In the genomic region with DNA sequence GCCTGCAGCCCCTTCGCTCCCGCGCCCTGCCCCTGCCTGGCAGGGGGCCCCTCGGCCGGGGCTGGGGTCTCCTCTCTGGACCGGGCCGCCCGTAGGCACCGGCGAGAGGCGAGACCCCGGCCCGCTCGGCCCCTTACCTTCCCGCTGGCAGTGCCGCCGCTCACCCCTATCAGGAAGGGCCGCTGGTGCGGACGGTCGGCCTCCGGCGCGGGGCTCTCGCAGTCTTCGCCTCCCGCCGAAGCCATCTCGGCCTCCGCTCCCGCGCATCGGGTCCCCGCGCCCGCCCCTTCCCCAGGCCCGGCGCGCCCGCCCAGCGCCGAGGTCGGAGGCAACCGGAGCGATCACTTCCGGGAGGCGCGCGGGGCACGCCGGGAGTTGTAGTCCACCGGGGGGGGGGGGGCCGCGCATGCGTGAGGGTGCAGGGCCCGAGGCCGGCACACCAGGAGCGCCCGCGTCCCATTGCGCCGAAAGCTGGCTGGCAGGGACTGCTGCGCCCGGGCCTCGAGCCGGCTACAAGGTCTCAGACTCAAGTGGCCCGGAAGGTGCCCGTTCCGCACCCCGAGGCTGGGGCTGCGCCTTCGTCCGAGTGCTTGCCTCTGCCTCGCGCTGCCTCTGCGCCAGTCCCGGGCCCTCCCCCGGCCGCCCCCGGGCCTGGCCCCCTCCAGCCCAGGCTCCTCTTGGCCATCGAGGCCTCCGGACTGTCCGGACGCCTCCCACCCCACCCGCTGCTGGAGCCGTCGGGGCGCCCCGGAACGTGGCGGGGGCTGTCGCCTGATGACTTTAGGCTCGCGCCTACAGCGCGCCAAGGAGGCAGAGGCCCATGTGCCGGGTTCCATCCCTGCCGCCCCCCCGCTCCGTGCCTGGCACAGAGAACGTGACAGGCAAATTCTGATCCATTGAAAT, we compare ENCODE assay signal across 8 cellular contexts. TPM values are rescaled to one million over a fixed set of nuclear protein-coding genes. Genes with fewer than 3 reads are reported as not detected.
DNase-seq lines count a peak whose midpoint lies in the region; ATAC-seq and TF ChIP-seq lines count a peak whose summit lies in the region.

A gene (minus strand): TSS at position 334 of the 903 bp plus-strand sequence. CDS start 89 bp downstream, at position 245.

- H3K4me1 ChIP-seq in IMR-90 (ENCODE audit: control insufficient read depth, insufficient read depth, low read length) (peaks cover 8% of the 10 kb centered on the region), muscle layer of colon (ENCODE audit: insufficient read depth, low read length) (peaks cover 11% of the 10 kb centered on the region)

- H3K27ac ChIP-seq in IMR-90 (ENCODE audit: insufficient read depth, low read length), result peak within 1 kb of the TSS; percentile 93
- peak within 1 kb of the TSS; percentile 97 for H3K27ac ChIP-seq in muscle layer of colon (ENCODE audit: low read depth, low read length)

- peak within 1 kb of the TSS; percentile 82 for H2BK5ac ChIP-seq in IMR-90 (ENCODE audit: low read depth, low read length, poor library complexity, severe bottlenecking)

- H3K9me3 ChIP-seq in IMR-90 (ENCODE audit: control insufficient read depth, insufficient read depth, low read length), result no peaks in the 10 kb centered on the region
- H3K9me3 ChIP-seq in muscle layer of colon (ENCODE audit: low read length), result no peaks in the 10 kb centered on the region

- H3K4ac ChIP-seq in IMR-90 (ENCODE audit: low read depth, low read length), result peak within 1 kb of the TSS; percentile 96

- H3K79me1 ChIP-seq in IMR-90 (ENCODE audit: low read depth in 1 of 2, low read length in 2 of 2), result peaks cover 12 to 20% of the 10 kb centered on the region in 2 experiments

- peak; percentile 75 for ATAC-seq in GM21447 (IDR thresholded peaks at IDR 0.05; ENCODE audit: unreplicated experiment)
- ATAC-seq in IMR-90 (ENCODE audit: low read depth), result peak; percentile 94
- ATAC-seq in esophagus mucosa, result peak; percentile 96

- no peak for TF ChIP-seq POLR2A in IMR-90 (IDR thresholded peaks at IDR 0.05; ENCODE audit: low read depth, low read length)

- DNase-seq in DMS114 treated with DMSO at 0.1 percent for 48 hours (lab: John Stamatoyannopoulos, UW; ENCODE audit: unreplicated experiment), result peak; percentile 50
- DNase-seq in IMR-90, result peak; percentile 62
- DNase-seq in activated T-cell treated with anti-CD3 and anti-CD28 coated beads, Interleukin-2, amount 50 U/mL, for 48 hours, result peak; percentile 79 to 83
- DNase-seq in stimulated activated CD8-positive, alpha-beta memory T cell treated with anti-CD3 and anti-CD28 coated beads, Interleukin-7, amount 100 ng/mL, for 1 hour (ENCODE audit: low read depth in 2 of 2), result peak; percentile 39 to 43

- H3K4me2 ChIP-seq in IMR-90 (ENCODE audit: low read depth, low read length), result peak within 1 kb of the TSS; percentile 98

- dilution Hi-C loops in IMR-90 (cut with HindIII; ENCODE audit: low sequenced_read_pairs, unreplicated experiment), result no loop called here

- peak within 1 kb of the TSS; percentile 96 for H3K14ac ChIP-seq in IMR-90 (replicated peaks; ENCODE audit: low read depth, low read length)

- peak within 1 kb of the TSS; percentile 99 to 100 for H4K8ac ChIP-seq in IMR-90 (ENCODE audit: low read depth in 2 of 2, low read length in 2 of 2)

- no peak within 1 kb of the TSS for H2BK120ac ChIP-seq in IMR-90 (ENCODE audit: low read depth, low read length)

- POLR2A ChIA-PET in IMR-90 (lab: Charles Lee; ENCODE audit: unreplicated experiment), result no interaction called here

- peak within 1 kb of the TSS; percentile 99 for H2AFZ ChIP-seq in IMR-90 (replicated peaks; ENCODE audit: low read length, poor library complexity)

- no peaks in the 10 kb centered on the region for H3K9me1 ChIP-seq in IMR-90 (ENCODE audit: insufficient read depth, low read length)

- H4K91ac ChIP-seq in IMR-90 (ENCODE audit: insufficient read depth, low read depth, low read length), result peak within 1 kb of the TSS; percentile 79

- intact Hi-C loops in IMR-90 (cut with micrococcal nuclease), result loop anchor here (2.0 kb wide), 1 partner anchor 216 kb away; no protein-coding TSS in a partner anchor

- no peak for TF ChIP-seq CTCF in IMR-90 (conservative IDR thresholded peaks at IDR 0.05; ENCODE audit: low read depth, low read length)

- H3K23ac ChIP-seq in IMR-90 (ENCODE audit: low read depth, low read length), result peak within 1 kb of the TSS; percentile 39; the same call in 1 of the 2 replicates

- H2AK9ac ChIP-seq in IMR-90 (replicated peaks; ENCODE audit: low read depth, low read length, poor library complexity), result peak within 1 kb of the TSS; percentile 95

- peak within 1 kb of the TSS; percentile 97 for H4K5ac ChIP-seq in IMR-90 (ENCODE audit: low read depth, low read length)

- H2BK20ac ChIP-seq in IMR-90 (ENCODE audit: low read depth, low read length), result no peak within 1 kb of the TSS

- no peak within 1 kb of the TSS for H3K56ac ChIP-seq in IMR-90 (ENCODE audit: extremely low read depth, insufficient read depth, low read length)

- no TSS peak for BruUV-seq in IMR-90 (replicated peaks; lab: Mats Ljungman, UMichigan)

- H2BK15ac ChIP-seq in IMR-90 (ENCODE audit: low read depth, low read length), result no peak within 1 kb of the TSS

- in situ Hi-C loops in IMR-90 (cut with MboI; ENCODE audit: low sequenced_read_pairs), result no loop called here

- WGBS in IMR-90 (ENCODE audit: extremely low coverage in 2 of 2, insufficient read length in 1 of 2), 2 experiments, result 16% methylated on average over 52 of the region's 101 CpGs; no CpG with 5 or more reads in 1 of the 2 experiments

- peak within 1 kb of the TSS; percentile 58; the same call in 1 of the 2 replicates for H3K18ac ChIP-seq in IMR-90 (ENCODE audit: low read depth, low read length)

- H3K27me3 ChIP-seq in IMR-90 (ENCODE audit: control insufficient read depth, insufficient read depth, low read length) (peaks cover 4% of the 10 kb centered on the region), muscle layer of colon (ENCODE audit: control insufficient read depth in 1 of 2, insufficient read depth in 2 of 2, low read length in 2 of 2) (no peaks in the 10 kb centered on the region)

- H2AK5ac ChIP-seq in IMR-90 (ENCODE audit: low read depth, low read length), result peak within 1 kb of the TSS; percentile 78

- H3K4me3 ChIP-seq in IMR-90 (ENCODE audit: insufficient read depth, low read depth, low read length) (peak within 1 kb of the TSS; percentile 95), muscle layer of colon (ENCODE audit: low read depth in 1 of 2, low read length in 2 of 2) (peak within 1 kb of the TSS; percentile 80 to 96)

- H3K36me3 ChIP-seq in IMR-90 (ENCODE audit: control insufficient read depth, insufficient read depth, low read length) (peaks cover 25% of the 10 kb centered on the region), muscle layer of colon (ENCODE audit: insufficient read depth, low read length) (peaks cover 21% of the 10 kb centered on the region)

- CTCF ChIA-PET in IMR-90 (lab: Yijun Ruan, JAX), result no interaction called here

- H4K20me1 ChIP-seq in IMR-90 (ENCODE audit: insufficient read depth, low read length), result no peaks in the 10 kb centered on the region

- no peak; the same call in 1 of the 2 replicates for TF ChIP-seq RAD21 in IMR-90 (IDR thresholded peaks at IDR 0.05; ENCODE audit: low read length)

- peak within 1 kb of the TSS; percentile 94 for H3K9ac ChIP-seq in IMR-90 (ENCODE audit: low read depth, low read length)
- H3K9ac ChIP-seq in muscle layer of colon (ENCODE audit: low read length), result peak within 1 kb of the TSS; percentile 71

TF ChIP-seq in IMR-90, 13 proteins besides CTCF, POLR2A, EP300 and RAD21:
- TF ChIP-seq CHD1 (IDR thresholded peaks at IDR 0.05; ENCODE audit: low read depth, low read length) (no peak), MAZ (IDR thresholded peaks at IDR 0.05; ENCODE audit: borderline replicate concordance, low read depth, low read length) (peak; percentile 63; the same call in 1 of the 2 replicates)

TF ChIP-seq in PFSK-1, 5 proteins besides CTCF, POLR2A, EP300 and RAD21:
- TF ChIP-seq POLR2AphosphoS5 (IDR thresholded peaks at IDR 0.05; ENCODE audit: low read depth, low read length) (peak; percentile 40; the same call in 1 of the 2 replicates), SIN3A (IDR thresholded peaks at IDR 0.05; ENCODE audit: borderline replicate concordance, insufficient read depth, low read length) (no peak), FOXP2 (optimal IDR thresholded peaks at IDR 0.05; ENCODE audit: borderline replicate concordance, extremely low read depth, extremely low read length, insufficient read depth) (peak; percentile 46), TAF1 (IDR thresholded peaks at IDR 0.05; ENCODE audit: borderline replicate concordance, insufficient read depth, low read length) (no peak)

RNA-seq across cellular contexts. Expression of the gene that starts here (rescaled TPM):
- total RNA-seq in IMR-90 (2012; rRNA removed) (16.9 and 17.9 TPM in 2 replicates), esophagus mucosa (15.3 TPM)
- polyA plus RNA-seq in IMR-90 (2012; rRNA removed), result 21.4 and 22.5 TPM in 2 replicates
- polyA plus RNA-seq in IMR-90 (2012; cell fraction: cytosol; rRNA removed), result 18.6 and 21.7 TPM in 2 replicates
- 27.1 and 45.1 TPM in 2 replicates for polyA plus RNA-seq in IMR-90 (2012; cell fraction: nucleus; rRNA removed; ENCODE audit: low replicate concordance)
- 35.7 TPM for polyA plus RNA-seq in PFSK-1 (2012; ENCODE audit: insufficient read length, low read depth)

Comparison
In these comparisons a context has a peak if more than half of its experiments do, and no peak if none do; other contexts are left out.
1. Peak in every context shown above with its lines: DNase-seq, ATAC-seq, H3K4me3 ChIP-seq and H3K27ac ChIP-seq.